8 cellular contexts compared by ENCODE assay signal in the genomic region with DNA sequence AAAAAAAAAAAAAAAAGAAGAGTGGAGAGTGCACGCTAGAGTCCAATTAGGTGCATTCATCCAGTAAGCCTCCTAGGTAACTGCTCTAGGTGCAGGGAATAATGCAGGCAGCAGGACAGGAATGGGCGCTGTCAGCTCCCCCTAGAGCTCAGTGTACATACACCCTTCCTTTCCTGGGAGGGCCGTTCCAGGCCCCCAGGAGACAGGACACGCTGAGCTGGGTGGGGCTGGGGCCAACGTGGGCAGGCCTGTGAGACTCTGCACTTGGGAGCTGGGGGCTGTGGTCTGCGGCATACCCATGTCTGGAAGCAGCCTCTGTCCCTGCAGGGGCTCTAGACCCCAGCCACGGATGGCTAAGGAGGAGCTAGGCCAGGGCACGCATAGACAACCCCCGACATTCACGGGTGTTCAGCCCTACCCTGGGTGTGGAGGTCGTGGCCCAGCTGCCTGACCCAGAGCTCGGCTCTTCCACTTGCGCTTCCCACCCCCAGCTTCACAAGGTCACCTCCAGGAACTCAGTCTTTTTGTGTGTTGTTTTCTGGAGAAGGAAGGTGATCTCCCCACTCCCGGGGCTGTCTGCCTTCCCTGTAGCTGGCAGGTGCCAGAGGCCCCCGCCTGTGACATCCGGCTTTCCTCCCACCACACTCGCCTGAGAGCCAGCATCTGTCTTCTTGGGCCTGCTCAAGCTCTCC. TPM values are rescaled to one million over a fixed set of nuclear protein-coding genes. Genes with fewer than 3 reads are reported as not detected.
A peak's percentile ranks its signal among the peaks of the same experiment; 100 is the strongest.
DNase-seq lines count a peak whose midpoint lies in the region; ATAC-seq and TF ChIP-seq lines count a peak whose summit lies in the region.

No MANE protein-coding gene starts in this region.

- peaks cover 0 to 7% (median 0%) of the 10 kb centered on the region in 9 donors for H3K36me3 ChIP-seq in heart right ventricle
- H3K36me3 ChIP-seq in SU-DHL-6 (ENCODE audit: low read length) = no peaks in the 10 kb centered on the region
- H3K36me3 ChIP-seq in trophoblast cell (ENCODE audit: control insufficient read depth in 1 of 2, insufficient read depth in 2 of 2, low read length in 2 of 2) = peaks cover 0 to 3% of the 10 kb centered on the region in 2 experiments

- intact Hi-C loops in heart right ventricle (cut with DNase I) (loop anchor here in 3 of 10 donors (2.0 to 10.0 kb wide), 2 partner anchors 39 to 335 kb away; a partner anchor contains a TSS), Right ventricle myocardium inferior (cut with DNase I) (loop anchor here (5.0 kb wide), 1 partner anchor 33 kb away; no protein-coding TSS in a partner anchor)

- 5 to 6% methylated on average over 17 of the region's 17 CpGs for WGBS in heart right ventricle, 2 donors
- WGBS in trophoblast cell (ENCODE audit: extremely low coverage, insufficient coverage, insufficient read length) = no CpG with 5 or more reads among the region's 17 CpGs

- no peak for TF ChIP-seq POLR2A in erythroblast (IDR thresholded peaks at IDR 0.05; ENCODE audit: low read length)

- no peak overlapping the region for H3K14ac ChIP-seq in trophoblast cell (ENCODE audit: low read length)

- no peaks in the 10 kb centered on the region for H3K79me2 ChIP-seq in SU-DHL-6 (ENCODE audit: insufficient read depth, low read length)
- peaks cover 6% of the 10 kb centered on the region for H3K79me2 ChIP-seq in trophoblast cell (ENCODE audit: control insufficient read depth, insufficient read depth, low read length, poor library complexity)

- H3K79me1 ChIP-seq in trophoblast cell (ENCODE audit: low read length) = peaks cover 9% of the 10 kb centered on the region

- H3K4me1 ChIP-seq in heart right ventricle (peaks cover 18 to 52% (median 38%) of the 10 kb centered on the region in 9 donors), trophoblast cell (ENCODE audit: control insufficient read depth in 1 of 2, insufficient read depth in 2 of 2, low read length in 2 of 2) (peaks cover 20 to 23% of the 10 kb centered on the region in 2 experiments)

- no peaks in the 10 kb centered on the region; the same call in 1 of the 2 replicates for H4K20me1 ChIP-seq in SU-DHL-6 (ENCODE audit: low read depth, low read length)

- H2AFZ ChIP-seq in SU-DHL-6 (ENCODE audit: low read depth, low read length, severe bottlenecking) (no peak overlapping the region), trophoblast cell (ENCODE audit: insufficient read depth, low read length, poor library complexity) (peak overlapping the region; percentile 94)

- TF ChIP-seq CTCF in heart right ventricle (IDR thresholded peaks at IDR 0.05) = peak in 1 of 9 donors; percentile 14
- TF ChIP-seq CTCF in SU-DHL-6 (IDR thresholded peaks at IDR 0.05; ENCODE audit: insufficient read depth, low read length, poor library complexity, severe bottlenecking) = no peak

- peak overlapping the region; percentile 92 for H4K12ac ChIP-seq in trophoblast cell (ENCODE audit: low read depth, low read length)

- H3K9ac ChIP-seq in SU-DHL-6 (ENCODE audit: low read length) (peak overlapping the region; percentile 99), trophoblast cell (ENCODE audit: low read length) (peak overlapping the region; percentile 42)

- H2AK5ac ChIP-seq in trophoblast cell (ENCODE audit: low read length) = no peak overlapping the region

- H4K91ac ChIP-seq in trophoblast cell (ENCODE audit: low read depth, low read length) = no peak overlapping the region

- peak overlapping the region; percentile 16 for H3K18ac ChIP-seq in trophoblast cell (ENCODE audit: low read length)

- 0 out of 2 replicates have a peak, but pooled peaks cover 3% of the 10 kb centered on the region for H3F3A ChIP-seq in SU-DHL-6 (ENCODE audit: insufficient read depth)

- H3K9me3 ChIP-seq in heart right ventricle = no peaks in the 10 kb centered on the region
- no peaks in the 10 kb centered on the region for H3K9me3 ChIP-seq in SU-DHL-6 (ENCODE audit: insufficient read depth, low read length)
- H3K9me3 ChIP-seq in trophoblast cell (ENCODE audit: insufficient read depth, low read depth, low read length) = peaks cover 10% of the 10 kb centered on the region

- no peak overlapping the region for H3K23ac ChIP-seq in trophoblast cell (ENCODE audit: low read length)

- no peak for DNase-seq in heart right ventricle
- DNase-seq in Right ventricle myocardium inferior (ENCODE audit: missing footprints) = no peak
- DNase-seq in erythroblast (lab: John Stamatoyannopoulos, UW) = peak; percentile 41 to 46
- peak in 1 of 2 donors; percentile 33 for DNase-seq in trophoblast cell
- no peak for DNase-seq in T1000 (lab: John Stamatoyannopoulos, UW)

- H3K9me2 ChIP-seq in SU-DHL-6 (replicated peaks; ENCODE audit: insufficient read depth, low read length) = no peaks in the 10 kb centered on the region

- peaks cover 0 to 19% (median 0%) of the 10 kb centered on the region in 7 donors for H3K27me3 ChIP-seq in heart right ventricle
- no peaks in the 10 kb centered on the region for H3K27me3 ChIP-seq in SU-DHL-6 (ENCODE audit: low read length)
- H3K27me3 ChIP-seq in trophoblast cell (ENCODE audit: insufficient read depth, low read length) = peaks cover 12% of the 10 kb centered on the region

- H3K27ac ChIP-seq in heart right ventricle = peak overlapping the region; percentile 44 to 97 (median 94)
- peak overlapping the region; percentile 82 for H3K27ac ChIP-seq in SU-DHL-6 (ENCODE audit: low read depth, low read length)
- no peak overlapping the region for H3K27ac ChIP-seq in trophoblast cell (ENCODE audit: low read depth, low read length)

- ATAC-seq in heart right ventricle = peak in 3 of 8 donors; percentile 10 to 22 (median 16)
- no peak for ATAC-seq in Right ventricle myocardium inferior
- ATAC-seq in HG03439 (IDR thresholded peaks at IDR 0.05; ENCODE audit: unreplicated experiment) = peak; percentile 1
- ATAC-seq in GM18519 (IDR thresholded peaks at IDR 0.05; ENCODE audit: low FRiP score, unreplicated experiment) = no peak

- H3K4ac ChIP-seq in trophoblast cell (ENCODE audit: low read depth, low read length) = no peak overlapping the region

- H3K4me2 ChIP-seq in SU-DHL-6 (ENCODE audit: low read depth, low read length, poor library complexity, severe bottlenecking) (peak overlapping the region; percentile 61), trophoblast cell (ENCODE audit: low read length) (peak overlapping the region; percentile 82)

- H2BK12ac ChIP-seq in trophoblast cell (ENCODE audit: low read length) = no peak overlapping the region

- H3K4me3 ChIP-seq in heart right ventricle (peak overlapping the region; percentile 64 to 99 (median 84)), SU-DHL-6 (ENCODE audit: insufficient read depth, low read length, poor library complexity, severe bottlenecking) (peak overlapping the region; percentile 80), trophoblast cell (ENCODE audit: low read depth, low read length) (peak overlapping the region; percentile 95)

- H2BK120ac ChIP-seq in trophoblast cell (ENCODE audit: insufficient read depth, low read length, poor library complexity) = no peak overlapping the region

- peak overlapping the region; percentile 95 for H4K8ac ChIP-seq in trophoblast cell (ENCODE audit: low read depth, low read length)

- H2BK5ac ChIP-seq in trophoblast cell (ENCODE audit: low read depth, low read length, poor library complexity) = no peak overlapping the region

RNA-seq across cellular contexts. Expression of a gene that starts 1.0 kb away (rescaled TPM):
- 10 to 100 TPM; 23.3 to 40.3 (median 31.0) TPM for total RNA-seq in heart right ventricle
- polyA plus RNA-seq in heart right ventricle = 10 to 100 TPM; 37.3 to 91.1 TPM
- total RNA-seq in Right ventricle myocardium inferior = 29.1 TPM
- polyA plus RNA-seq in trophoblast cell (2013) = 17.0 and 18.0 TPM in 2 replicates

RNA-seq across cellular contexts. Expression of a gene that starts 5.0 kb away (rescaled TPM):
- 10 to 100 TPM; 51.4 to 77.2 (median 60.5) TPM for total RNA-seq in heart right ventricle
- 100 to 1,000 TPM in 1 of 2 donors, 10 to 100 TPM in 1; 54.0 to 103 TPM for polyA plus RNA-seq in heart right ventricle
- 60.4 TPM for total RNA-seq in Right ventricle myocardium inferior
- 5.9 and 6.1 TPM in 2 replicates for polyA plus RNA-seq in trophoblast cell (2013)

RNA-seq across cellular contexts. Expression of a gene that starts 6.3 kb away (rescaled TPM):
- total RNA-seq in heart right ventricle = 1 to 10 TPM in 1 of 10 donors, under 1 TPM in 8, not detected in 1; 0.21 to 1.0 (median 0.30) TPM
- 1 to 10 TPM in 1 of 2 donors, under 1 TPM in 1; 0.77 to 1.7 TPM for polyA plus RNA-seq in heart right ventricle
- total RNA-seq in Right ventricle myocardium inferior = 0.49 TPM
- 0.86 and 1.3 TPM in 2 replicates for polyA plus RNA-seq in trophoblast cell (2013)

RNA-seq across cellular contexts. Expression of a gene that starts 6.9 kb away (rescaled TPM):
- 10 to 100 TPM in 7 of 10 donors, 1 to 10 TPM in 3; 5.1 to 23.3 (median 10.6) TPM for total RNA-seq in heart right ventricle
- polyA plus RNA-seq in heart right ventricle = 10 to 100 TPM; 17.9 to 80.0 TPM
- total RNA-seq in Right ventricle myocardium inferior = 18.7 TPM
- 1.9 and 2.3 TPM in 2 replicates for polyA plus RNA-seq in trophoblast cell (2013)

RNA-seq across cellular contexts. Expression of a gene that starts 14.4 kb away (rescaled TPM):
- total RNA-seq in heart right ventricle = under 1 TPM in 6 of 10 donors, not detected in 4; 0.07 to 0.64 (median 0.12) TPM
- polyA plus RNA-seq in heart right ventricle = under 1 TPM; 0.04 to 0.07 TPM
- total RNA-seq in Right ventricle myocardium inferior = not detected
- 0.81 and 0.83 TPM in 2 replicates for polyA plus RNA-seq in trophoblast cell (2013)

Comparison
In these comparisons a context has a peak if more than half of its experiments do, and no peak if none do; other contexts are left out.
1. DNase-seq: peak in erythroblast (2 of 2); none in heart right ventricle (0 of 2), Right ventricle myocardium inferior (single experiment) and T1000 (single experiment).
2. Peak in every context shown above with its lines, with median percentiles within 50 percentile points of each other: H3K4me3 ChIP-seq.